In the genomic region with DNA sequence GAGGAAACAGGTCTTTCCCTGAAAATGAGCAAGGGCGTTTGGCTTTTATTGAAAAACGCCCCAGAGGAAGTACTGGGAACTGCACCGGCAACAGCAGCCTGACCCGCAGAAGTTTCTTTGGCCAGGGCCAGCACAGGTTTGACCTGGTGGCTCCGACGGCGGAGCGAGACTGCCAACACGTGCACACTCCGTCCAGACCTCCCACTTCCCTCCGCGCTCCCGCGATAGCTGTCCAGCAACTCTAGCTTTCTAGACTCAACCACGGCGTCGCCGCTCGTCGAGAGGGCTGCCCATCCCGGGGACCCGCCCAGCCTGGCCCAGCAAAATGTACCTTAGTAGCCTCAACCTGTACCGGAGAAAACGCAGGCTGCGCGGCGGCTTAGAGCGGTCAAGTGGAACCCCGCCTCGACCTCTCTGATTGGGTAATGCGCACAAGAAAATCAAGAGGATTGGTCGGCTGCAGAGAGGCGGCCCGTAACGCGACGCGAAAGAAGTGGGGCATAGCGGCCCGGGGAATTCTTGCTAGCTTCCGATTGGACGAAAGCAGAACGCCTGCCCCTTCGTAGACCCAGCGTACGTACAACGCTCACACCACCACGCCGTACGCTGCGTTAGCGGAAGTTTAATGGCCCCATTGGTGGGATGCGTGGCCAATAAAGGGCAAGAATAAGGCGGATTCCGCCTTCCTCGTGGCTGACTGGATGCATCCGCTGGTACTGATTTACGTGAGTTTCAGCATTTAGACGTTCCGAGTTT, we compare ENCODE assay signal across 8 cellular contexts. TPM values are rescaled to one million over a fixed set of nuclear protein-coding genes. Genes with fewer than 3 reads are reported as not detected.
DNase-seq lines count a peak whose midpoint lies in the region; ATAC-seq and TF ChIP-seq lines count a peak whose summit lies in the region.

A gene with protein sequence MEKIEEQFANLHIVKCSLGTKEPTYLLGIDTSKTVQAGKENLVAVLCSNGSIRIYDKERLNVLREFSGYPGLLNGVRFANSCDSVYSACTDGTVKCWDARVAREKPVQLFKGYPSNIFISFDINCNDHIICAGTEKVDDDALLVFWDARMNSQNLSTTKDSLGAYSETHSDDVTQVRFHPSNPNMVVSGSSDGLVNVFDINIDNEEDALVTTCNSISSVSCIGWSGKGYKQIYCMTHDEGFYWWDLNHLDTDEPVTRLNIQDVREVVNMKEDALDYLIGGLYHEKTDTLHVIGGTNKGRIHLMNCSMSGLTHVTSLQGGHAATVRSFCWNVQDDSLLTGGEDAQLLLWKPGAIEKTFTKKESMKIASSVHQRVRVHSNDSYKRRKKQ (minus strand): TSS at position 399 of the 756 bp plus-strand sequence. CDS start 41,929 bp downstream, outside the sequence.

- no TSS peak for BruUV-seq in PC-3 (replicated peaks; lab: Mats Ljungman, UMichigan)

- H3K27ac ChIP-seq in PC-3 (ENCODE audit: low read length) (peak within 1 kb of the TSS; percentile 89), epithelial cell of prostate (peak within 1 kb of the TSS; percentile 91)

- no peaks in the 10 kb centered on the region for H3F3A ChIP-seq in PC-3 (ENCODE audit: low read length, unreplicated experiment)

- POLR2A ChIA-PET in PC-3 (lab: Charles Lee; ENCODE audit: unreplicated experiment): interaction anchor here (0.6 to 1.8 kb wide), 17 partner anchors 37 to 1676 kb away, joined by 3 to 31 read pairs (median 4); a partner anchor contains a TSS

- H3K27me3 ChIP-seq in PC-3 (ENCODE audit: low read length): no peaks in the 10 kb centered on the region

- intact Hi-C loops in PC-3 (cut with micrococcal nuclease) (loop anchor here (1.0 to 5.0 kb wide), 10 partner anchors 37 to 351 kb away; a partner anchor contains a TSS), mucosa of descending colon (cut with DNase I, micrococcal nuclease) (no loop called here)

- H3K9me3 ChIP-seq in PC-3 (ENCODE audit: low read length): no peaks in the 10 kb centered on the region
- no peaks in the 10 kb centered on the region for H3K9me3 ChIP-seq in mucosa of descending colon

- peak within 1 kb of the TSS; percentile 97 for H3K4me2 ChIP-seq in PC-3 (ENCODE audit: low read length)

- CTCF ChIA-PET in PC-3 (lab: Charles Lee): interaction anchor here (0.5 to 2.9 kb wide), 7 partner anchors 9 to 497 kb away, joined by 3 to 26 read pairs (median 4); a partner anchor contains a TSS

- peaks cover 52% of the 10 kb centered on the region for H3K79me2 ChIP-seq in PC-3 (ENCODE audit: low read length)

- peak within 1 kb of the TSS; percentile 90 for H2AFZ ChIP-seq in PC-3 (ENCODE audit: low read length)

- peaks cover 16% of the 10 kb centered on the region for H3K4me1 ChIP-seq in PC-3 (ENCODE audit: insufficient read depth, low read length)
- H3K4me1 ChIP-seq in mucosa of descending colon (ENCODE audit: low read depth): peaks cover 5% of the 10 kb centered on the region

- H3K36me3 ChIP-seq in PC-3 (ENCODE audit: low read depth, low read length) (peaks cover 6% of the 10 kb centered on the region), mucosa of descending colon (ENCODE audit: low read depth) (peaks cover 8% of the 10 kb centered on the region)

- H3K4me3 ChIP-seq in Jurkat, Clone E6-1 (ENCODE audit: low read length): peak within 1 kb of the TSS; percentile 96
- H3K4me3 ChIP-seq in PC-3 (ENCODE audit: low read length) (peak within 1 kb of the TSS; percentile 94), mucosa of descending colon (peak within 1 kb of the TSS; percentile 37)

- TF ChIP-seq CTCF in PC-3 (conservative IDR thresholded peaks at IDR 0.05; ENCODE audit: low read depth, low read length): peak; percentile 76
- peak; percentile 69 for TF ChIP-seq CTCF in mucosa of descending colon (IDR thresholded peaks at IDR 0.05)

- peak within 1 kb of the TSS; percentile 89 for H3K9ac ChIP-seq in PC-3 (ENCODE audit: low read length)

- H4K20me1 ChIP-seq in PC-3 (ENCODE audit: low read length): no peaks in the 10 kb centered on the region

- no peaks in the 10 kb centered on the region for H3K9me2 ChIP-seq in PC-3 (replicated peaks; ENCODE audit: low read length)

- ATAC-seq in GM21619 (IDR thresholded peaks at IDR 0.05; ENCODE audit: unreplicated experiment): peak; percentile 79
- ATAC-seq in PC-3: peak; percentile 93
- peak; percentile 96 for ATAC-seq in mucosa of descending colon

- DNase-seq in DMS53 treated with DMSO at 0.1 percent for 48 hours (lab: John Stamatoyannopoulos, UW; ENCODE audit: unreplicated experiment) (peak; percentile 95), PC-3 (peak; percentile 99), activated T-cell treated with anti-CD3 and anti-CD28 coated beads for 48 hours (ENCODE audit: low read depth) (peak; percentile 91), epithelial cell of prostate (ENCODE audit: low read depth, low spot score) (peak; percentile 99), mucosa of descending colon (peak; percentile 96 to 98 (median 96))
- peak; percentile 99 for DNase-seq in Jurkat, Clone E6-1 (ENCODE audit: low read depth, low spot score)
- peak; percentile 89 for DNase-seq in stimulated activated CD8-positive, alpha-beta memory T cell treated with anti-CD3 and anti-CD28 coated beads, Interleukin-4, amount 100 ng/mL, for 24 hours (ENCODE audit: low read depth)

RNA-seq across cellular contexts. Expression of the gene that starts here (rescaled TPM):
- 20.0 TPM for polyA plus RNA-seq in Jurkat, Clone E6-1 (2012; ENCODE audit: insufficient read depth, insufficient read length)
- 12.1 and 19.0 TPM in 2 replicates for total RNA-seq in PC-3 (2014; rRNA removed)
- total RNA-seq in mucosa of descending colon: 10 to 100 TPM in 2 of 3 donors, 1 to 10 TPM in 1; 8.5 to 13.5 (median 10.5) TPM

Comparison
In these comparisons a context has a peak if more than half of its experiments do, and no peak if none do; other contexts are left out.
1. Peak in every context shown above with its lines: DNase-seq, ATAC-seq, H3K4me3 ChIP-seq and H3K27ac ChIP-seq.
2. H3K4me3 ChIP-seq: peak in every context shown above with its lines; median percentile 96 in Jurkat, Clone E6-1; 94 in PC-3; 37 in mucosa of descending colon.